ENCODE assay signal across 8 cellular contexts in the genomic region with DNA sequence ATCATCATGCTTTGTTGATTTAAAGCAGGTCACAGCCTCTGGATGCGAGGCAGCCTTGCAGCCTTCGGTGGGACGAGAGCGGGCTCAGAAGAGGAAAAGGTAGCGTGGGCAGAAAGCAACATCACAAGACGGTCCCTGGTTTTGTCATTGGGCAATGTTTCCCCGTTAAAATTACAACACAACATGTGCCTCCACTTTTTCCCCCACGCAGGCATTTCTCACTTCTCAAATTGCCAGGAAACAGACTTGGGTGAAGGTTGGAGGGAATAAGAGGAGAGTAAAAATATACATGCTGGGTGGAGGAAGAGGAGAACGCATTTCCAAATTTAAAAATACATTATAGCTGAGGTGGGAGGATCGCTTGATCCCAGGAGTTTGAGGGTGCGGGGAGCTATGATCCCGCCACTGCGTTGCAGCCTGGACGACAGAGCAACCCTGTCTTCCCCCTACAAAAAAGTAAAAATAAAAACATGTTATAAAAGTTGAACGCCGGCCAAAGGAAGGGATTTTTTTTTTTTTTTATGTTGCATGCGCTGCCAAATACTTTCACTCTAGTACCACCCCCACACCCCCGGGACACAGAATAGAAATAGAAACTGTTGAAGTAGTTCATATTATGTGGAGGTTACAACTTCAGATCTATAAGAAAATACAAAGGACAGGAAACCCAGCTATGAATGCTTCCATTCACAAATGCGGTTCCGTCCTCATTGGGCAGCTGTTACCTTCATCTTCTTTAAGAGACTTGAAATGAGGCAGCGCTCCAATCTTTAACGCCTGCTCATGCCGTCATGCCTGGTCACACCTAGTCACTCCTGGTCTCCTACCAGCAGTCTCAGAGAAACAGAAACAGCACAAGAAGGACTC. TPM values are rescaled to one million over a fixed set of nuclear protein-coding genes. Genes with fewer than 3 reads are reported as not detected.
DNase-seq lines count a peak whose midpoint lies in the region; TF ChIP-seq lines count a peak whose summit lies in the region.

No MANE protein-coding gene starts in this region.

- H3K4me1 ChIP-seq in BLaER1 (peaks cover 73% of the 10 kb centered on the region), mammary epithelial cell (ENCODE audit: insufficient read depth, low read length) (peaks cover 12% of the 10 kb centered on the region), transverse colon (peaks cover 4 to 27% (median 9%) of the 10 kb centered on the region in 4 donors)

- peak overlapping the region; percentile 57 for H3K27ac ChIP-seq in BLaER1
- peak overlapping the region; percentile 40 for H3K27ac ChIP-seq in HL-60 (replicated peaks)
- peak overlapping the region; percentile 17 for H3K27ac ChIP-seq in mammary epithelial cell (ENCODE audit: insufficient read depth, low read depth, low read length)
- peak overlapping the region; percentile 49 to 74 (median 64) for H3K27ac ChIP-seq in transverse colon

- dilution Hi-C loops in mammary epithelial cell (cut with HindIII; ENCODE audit: low sequenced_read_pairs), result no loop called here

- H3K9me3 Mint-ChIP-seq in mesothelial cell of epicardium, result no peaks in the 10 kb centered on the region

- peaks cover 29% of the 10 kb centered on the region for H3K4me1 Mint-ChIP-seq in mesothelial cell of epicardium

- no TSS peak for BruUV-seq in mammary epithelial cell (replicated peaks; lab: Mats Ljungman, UMichigan)

- H3K36me3 Mint-ChIP-seq in mesothelial cell of epicardium, result peaks cover 24% of the 10 kb centered on the region

- H3K4me3 Mint-ChIP-seq in mesothelial cell of epicardium, result peak overlapping the region; percentile 4

- intact Hi-C loops in mammary epithelial cell (cut with micrococcal nuclease), result loop anchor here (1.0 kb wide), 1 partner anchor 14 kb away; the partner anchor contains the start of gene NAA20
- intact Hi-C loops in transverse colon (cut with DNase I; ENCODE audit: low total_unique reads), result no loop called here

- H3K9ac ChIP-seq in BLaER1 (peak overlapping the region; percentile 56), mammary epithelial cell (ENCODE audit: insufficient read depth, low read length) (peak overlapping the region; percentile 10)

- DNase-seq in HL-60 (ENCODE audit: low read depth in 1 of 2, low spot score in 1 of 2) (peak; percentile 74 to 77), mammary epithelial cell (peak; percentile 56), mesothelial cell of epicardium (ENCODE audit: low spot score in 2 of 2, unreplicated experiment in 2 of 2) (no peak), transverse colon (peak; percentile 27), AG20443 (ENCODE audit: low spot score) (no peak), HUDEP-2 (lab: John Stamatoyannopoulos, UW; ENCODE audit: unreplicated experiment in 76 of 76) (no peak), NAMALWA (ENCODE audit: low spot score) (no peak)

- H3K79me2 ChIP-seq in mammary epithelial cell (ENCODE audit: insufficient read depth, low read length), result peaks cover 32% of the 10 kb centered on the region

- no peaks in the 10 kb centered on the region for H3K27me3 Mint-ChIP-seq in mesothelial cell of epicardium (ENCODE audit: low read depth)

- in situ Hi-C loops in mammary epithelial cell (cut with MboI; ENCODE audit: low sequenced_read_pairs in 2 of 2), result loop anchor here in 1 of 2 donors (5.0 to 10.0 kb wide), 2 partner anchors 221 to 319 kb away; no protein-coding TSS in a partner anchor
- in situ Hi-C loops in transverse colon (cut with MboI; ENCODE audit: low pct_ligation_motif_present in 1 of 4, low pct_unique_long_range_greater_than_20kb in 1 of 4, low sequenced_read_pairs in 3 of 4), result loop anchor here in 2 of 4 donors (10.0 kb wide), 2 partner anchors 219 to 319 kb away; no protein-coding TSS in a partner anchor

- CTCF ChIA-PET in mammary epithelial cell (lab: Charles Lee; ENCODE audit: low non-redundant PET), result no interaction called here

- H3K27me3 ChIP-seq in BLaER1, result no peaks in the 10 kb centered on the region
- H3K27me3 ChIP-seq in HL-60 (ENCODE audit: insufficient read depth, poor library complexity, severe bottlenecking), result no peaks in the 10 kb centered on the region
- no peaks in the 10 kb centered on the region for H3K27me3 ChIP-seq in mammary epithelial cell (ENCODE audit: insufficient read depth, low read length)
- no peaks in the 10 kb centered on the region for H3K27me3 ChIP-seq in transverse colon

- peak overlapping the region; percentile 70 for H3K27ac Mint-ChIP-seq in mesothelial cell of epicardium

- WGBS in mammary epithelial cell (ENCODE audit: low coverage, missing lambda C conversion rate), result 22% methylated on average over 21 of the region's 23 CpGs
- WGBS in transverse colon (ENCODE audit: low coverage in 1 of 2), 2 donors, result 48 to 57% methylated on average over 22 to 23 of the region's 23 CpGs

- no peak for TF ChIP-seq CTCF in HL-60 (IDR thresholded peaks at IDR 0.05; ENCODE audit: insufficient read depth, low read length)
- no peak for TF ChIP-seq CTCF in mammary epithelial cell (conservative IDR thresholded peaks at IDR 0.05 in 1 of 2, IDR thresholded peaks at IDR 0.05 in 1 of 2; ENCODE audit: extremely low read depth in 1 of 2, insufficient read depth in 1 of 2, low read depth in 1 of 2, low read length in 2 of 2)
- TF ChIP-seq CTCF in mesothelial cell of epicardium (IDR thresholded peaks at IDR 0.05; ENCODE audit: unreplicated experiment), result no peak
- TF ChIP-seq CTCF in transverse colon (IDR thresholded peaks at IDR 0.05), result no peak

- no peak for TF ChIP-seq EP300 in transverse colon (IDR thresholded peaks at IDR 0.05; ENCODE audit: low read depth)

- H2AFZ ChIP-seq in mammary epithelial cell (ENCODE audit: low read depth, low read length), result no peak overlapping the region

- H3K4me2 ChIP-seq in BLaER1 (peak overlapping the region; percentile 92), mammary epithelial cell (ENCODE audit: insufficient read depth, low read depth, low read length) (peak overlapping the region; percentile 26)

- no peaks in the 10 kb centered on the region for H4K20me1 ChIP-seq in BLaER1
- no peaks in the 10 kb centered on the region for H4K20me1 ChIP-seq in mammary epithelial cell (ENCODE audit: insufficient read depth, low read length)

- no peaks in the 10 kb centered on the region for H3K9me3 ChIP-seq in BLaER1
- no peaks in the 10 kb centered on the region for H3K9me3 ChIP-seq in mammary epithelial cell (replicated peaks; ENCODE audit: insufficient read depth, low read length)
- H3K9me3 ChIP-seq in transverse colon, result no peaks in the 10 kb centered on the region

- no peak for TF ChIP-seq POLR2A in transverse colon (IDR thresholded peaks at IDR 0.05)

- H3K36me3 ChIP-seq in BLaER1, result peaks cover 8% of the 10 kb centered on the region; the same call in 1 of the 2 replicates
- H3K36me3 ChIP-seq in mammary epithelial cell (ENCODE audit: insufficient read depth, low read length), result peaks cover 28% of the 10 kb centered on the region
- peaks cover 0 to 19% (median 7%) of the 10 kb centered on the region in 4 donors for H3K36me3 ChIP-seq in transverse colon

- H3K4me3 ChIP-seq in BLaER1 (peak overlapping the region; percentile 58), HL-60 (replicated peaks; ENCODE audit: insufficient read depth, low read length) (no peak overlapping the region; the same call in 1 of the 2 replicates), mammary epithelial cell (replicated peaks in 1 of 3; ENCODE audit: insufficient read depth in 1 of 3, low read depth in 2 of 3, low read length in 3 of 3) (no peak overlapping the region), transverse colon (no peak overlapping the region)

RNA-seq across cellular contexts. Expression of gene NAA20, which starts 13.8 kb away (rescaled TPM):
- total RNA-seq in mammary epithelial cell (100 to 1,000 TPM in 1 of 2 donors, 10 to 100 TPM in 1; 44.3 to 105 TPM), mesothelial cell of epicardium (34.0 to 38.9 TPM (median 36.9 TPM) in 3 replicates), transverse colon (10 to 100 TPM; 26.5 to 58.0 (median 32.7) TPM)
- 102 TPM for polyA plus RNA-seq in mammary epithelial cell
- polyA minus RNA-seq in mammary epithelial cell, result 49.6 TPM

RNA-seq across cellular contexts. Expression of gene CRNKL1, which starts 48.9 kb away (rescaled TPM):
- 10 to 100 TPM; 15.7 to 16.7 TPM for total RNA-seq in mammary epithelial cell
- 6.7 TPM for polyA plus RNA-seq in mammary epithelial cell
- polyA minus RNA-seq in mammary epithelial cell, result 14.3 TPM
- total RNA-seq in mesothelial cell of epicardium, result 23.9 to 27.8 TPM (median 26.5 TPM) in 3 replicates
- 10 to 100 TPM; 12.3 to 22.1 (median 15.6) TPM for total RNA-seq in transverse colon

RNA-seq across cellular contexts. Expression of gene CFAP61, which starts 49.0 kb away (rescaled TPM):
- total RNA-seq in mammary epithelial cell (under 1 TPM in 1 of 2 donors, not detected in 1; 0.67 TPM), mesothelial cell of epicardium (0.45 to 0.62 TPM in 2 of 3 replicates, not detected in the other), transverse colon (under 1 TPM in 1 of 4 donors, not detected in 3; 0.27 TPM)
- polyA plus RNA-seq in mammary epithelial cell, result 0.07 TPM
- polyA minus RNA-seq in mammary epithelial cell, result not detected

Comparison
In these comparisons a context has a peak if more than half of its experiments do, and no peak if none do; other contexts are left out.
1. DNase-seq: peak in HL-60 (2 of 2), mammary epithelial cell (single experiment) and transverse colon (single experiment); none in mesothelial cell of epicardium (0 of 2), AG20443 (single experiment), HUDEP-2 (0 of 76) and NAMALWA (single experiment).
2. Peak in every context shown above with its lines, with median percentiles within 50 percentile points of each other: H3K27ac ChIP-seq.